Comparison of ENCODE assay signal across 1 cellular context in the genomic region with DNA sequence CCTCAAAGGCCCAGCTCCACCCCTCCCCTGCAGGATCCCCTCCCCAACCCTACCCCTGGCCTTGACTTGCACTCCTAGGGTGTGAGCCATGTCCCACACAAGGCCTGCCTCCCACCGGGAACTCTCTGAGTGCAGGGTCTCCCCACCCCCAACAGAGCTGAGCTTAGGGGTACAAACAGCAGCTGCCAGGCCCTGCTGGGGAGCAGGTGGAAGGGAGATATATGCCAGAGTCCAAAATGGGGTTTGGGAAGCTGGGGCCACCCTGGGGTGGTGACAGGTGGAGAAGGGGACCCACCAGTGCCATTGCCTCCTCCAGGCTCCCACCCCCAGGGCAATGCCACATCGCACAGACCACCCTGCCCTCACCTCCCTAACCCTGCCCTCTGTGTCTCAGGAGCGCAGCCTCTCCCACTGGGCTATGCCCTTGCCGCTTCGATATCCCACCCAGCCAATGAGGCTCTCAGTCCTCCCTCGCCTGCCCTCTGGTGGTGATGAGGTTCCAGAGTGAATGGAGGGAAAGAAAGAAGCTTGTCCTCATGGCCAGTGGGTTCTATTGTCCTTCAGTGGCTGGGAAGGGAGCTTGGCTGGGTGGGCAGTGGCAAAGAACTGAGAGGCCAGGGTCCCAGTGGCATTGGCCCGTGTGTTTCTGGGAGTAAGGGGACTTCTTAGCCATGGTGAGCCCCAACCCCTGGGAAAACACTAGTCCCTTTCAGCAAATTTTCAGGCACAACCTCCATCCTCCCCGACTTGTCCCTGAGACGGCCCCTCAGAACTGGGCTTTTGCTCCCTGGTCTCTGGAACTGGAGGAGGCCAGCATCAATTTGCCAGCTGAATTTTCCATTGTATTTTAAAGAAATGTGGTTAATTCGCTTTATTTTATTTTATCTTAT.
TF ChIP-seq lines count a peak whose summit lies in the region.

No MANE protein-coding gene starts in this region.

TF ChIP-seq in GM23338, 12 proteins besides CTCF, POLR2A, EP300 and RAD21 (continued from another document):
- TF ChIP-seq, protein P1, sequence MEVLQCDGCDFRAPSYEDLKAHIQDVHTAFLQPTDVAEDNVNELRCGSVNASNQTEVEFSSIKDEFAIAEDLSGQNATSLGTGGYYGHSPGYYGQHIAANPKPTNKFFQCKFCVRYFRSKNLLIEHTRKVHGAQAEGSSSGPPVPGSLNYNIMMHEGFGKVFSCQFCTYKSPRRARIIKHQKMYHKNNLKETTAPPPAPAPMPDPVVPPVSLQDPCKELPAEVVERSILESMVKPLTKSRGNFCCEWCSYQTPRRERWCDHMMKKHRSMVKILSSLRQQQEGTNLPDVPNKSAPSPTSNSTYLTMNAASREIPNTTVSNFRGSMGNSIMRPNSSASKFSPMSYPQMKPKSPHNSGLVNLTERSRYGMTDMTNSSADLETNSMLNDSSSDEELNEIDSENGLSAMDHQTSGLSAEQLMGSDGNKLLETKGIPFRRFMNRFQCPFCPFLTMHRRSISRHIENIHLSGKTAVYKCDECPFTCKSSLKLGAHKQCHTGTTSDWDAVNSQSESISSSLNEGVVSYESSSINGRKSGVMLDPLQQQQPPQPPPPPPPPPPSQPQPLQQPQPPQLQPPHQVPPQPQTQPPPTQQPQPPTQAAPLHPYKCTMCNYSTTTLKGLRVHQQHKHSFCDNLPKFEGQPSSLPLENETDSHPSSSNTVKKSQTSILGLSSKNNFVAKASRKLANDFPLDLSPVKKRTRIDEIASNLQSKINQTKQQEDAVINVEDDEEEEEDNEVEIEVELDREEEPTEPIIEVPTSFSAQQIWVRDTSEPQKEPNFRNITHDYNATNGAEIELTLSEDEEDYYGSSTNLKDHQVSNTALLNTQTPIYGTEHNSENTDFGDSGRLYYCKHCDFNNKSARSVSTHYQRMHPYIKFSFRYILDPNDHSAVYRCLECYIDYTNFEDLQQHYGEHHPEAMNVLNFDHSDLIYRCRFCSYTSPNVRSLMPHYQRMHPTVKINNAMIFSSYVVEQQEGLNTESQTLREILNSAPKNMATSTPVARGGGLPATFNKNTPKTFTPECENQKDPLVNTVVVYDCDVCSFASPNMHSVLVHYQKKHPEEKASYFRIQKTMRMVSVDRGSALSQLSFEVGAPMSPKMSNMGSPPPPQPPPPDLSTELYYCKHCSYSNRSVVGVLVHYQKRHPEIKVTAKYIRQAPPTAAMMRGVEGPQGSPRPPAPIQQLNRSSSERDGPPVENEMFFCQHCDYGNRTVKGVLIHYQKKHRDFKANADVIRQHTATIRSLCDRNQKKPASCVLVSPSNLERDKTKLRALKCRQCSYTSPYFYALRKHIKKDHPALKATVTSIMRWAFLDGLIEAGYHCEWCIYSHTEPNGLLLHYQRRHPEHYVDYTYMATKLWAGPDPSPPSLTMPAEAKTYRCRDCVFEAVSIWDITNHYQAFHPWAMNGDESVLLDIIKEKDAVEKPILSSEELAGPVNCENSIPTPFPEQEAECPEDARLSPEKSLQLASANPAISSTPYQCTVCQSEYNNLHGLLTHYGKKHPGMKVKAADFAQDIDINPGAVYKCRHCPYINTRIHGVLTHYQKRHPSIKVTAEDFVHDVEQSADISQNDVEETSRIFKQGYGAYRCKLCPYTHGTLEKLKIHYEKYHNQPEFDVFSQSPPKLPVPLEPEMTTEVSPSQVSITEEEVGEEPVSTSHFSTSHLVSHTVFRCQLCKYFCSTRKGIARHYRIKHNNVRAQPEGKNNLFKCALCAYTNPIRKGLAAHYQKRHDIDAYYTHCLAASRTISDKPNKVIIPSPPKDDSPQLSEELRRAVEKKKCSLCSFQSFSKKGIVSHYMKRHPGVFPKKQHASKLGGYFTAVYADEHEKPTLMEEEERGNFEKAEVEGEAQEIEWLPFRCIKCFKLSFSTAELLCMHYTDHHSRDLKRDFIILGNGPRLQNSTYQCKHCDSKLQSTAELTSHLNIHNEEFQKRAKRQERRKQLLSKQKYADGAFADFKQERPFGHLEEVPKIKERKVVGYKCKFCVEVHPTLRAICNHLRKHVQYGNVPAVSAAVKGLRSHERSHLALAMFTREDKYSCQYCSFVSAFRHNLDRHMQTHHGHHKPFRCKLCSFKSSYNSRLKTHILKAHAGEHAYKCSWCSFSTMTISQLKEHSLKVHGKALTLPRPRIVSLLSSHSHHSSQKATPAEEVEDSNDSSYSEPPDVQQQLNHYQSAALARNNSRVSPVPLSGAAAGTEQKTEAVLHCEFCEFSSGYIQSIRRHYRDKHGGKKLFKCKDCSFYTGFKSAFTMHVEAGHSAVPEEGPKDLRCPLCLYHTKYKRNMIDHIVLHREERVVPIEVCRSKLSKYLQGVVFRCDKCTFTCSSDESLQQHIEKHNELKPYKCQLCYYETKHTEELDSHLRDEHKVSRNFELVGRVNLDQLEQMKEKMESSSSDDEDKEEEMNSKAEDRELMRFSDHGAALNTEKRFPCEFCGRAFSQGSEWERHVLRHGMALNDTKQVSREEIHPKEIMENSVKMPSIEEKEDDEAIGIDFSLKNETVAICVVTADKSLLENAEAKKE (CRISPR knock-in tag; IDR thresholded peaks at IDR 0.05): no peak
- TF ChIP-seq JUNB (IDR thresholded peaks at IDR 0.05; ENCODE audit: unreplicated experiment) (no peak), EZH2phosphoT487 (IDR thresholded peaks at IDR 0.05; ENCODE audit: unreplicated experiment) (no peak), POLR2AphosphoS5 (IDR thresholded peaks at IDR 0.05; ENCODE audit: low read depth) (no peak), STAT1 (IDR thresholded peaks at IDR 0.05; ENCODE audit: unreplicated experiment) (no peak), EZH2 (IDR thresholded peaks at IDR 0.05; ENCODE audit: low read depth, unreplicated experiment) (no peak)
- TF ChIP-seq, protein P2, sequence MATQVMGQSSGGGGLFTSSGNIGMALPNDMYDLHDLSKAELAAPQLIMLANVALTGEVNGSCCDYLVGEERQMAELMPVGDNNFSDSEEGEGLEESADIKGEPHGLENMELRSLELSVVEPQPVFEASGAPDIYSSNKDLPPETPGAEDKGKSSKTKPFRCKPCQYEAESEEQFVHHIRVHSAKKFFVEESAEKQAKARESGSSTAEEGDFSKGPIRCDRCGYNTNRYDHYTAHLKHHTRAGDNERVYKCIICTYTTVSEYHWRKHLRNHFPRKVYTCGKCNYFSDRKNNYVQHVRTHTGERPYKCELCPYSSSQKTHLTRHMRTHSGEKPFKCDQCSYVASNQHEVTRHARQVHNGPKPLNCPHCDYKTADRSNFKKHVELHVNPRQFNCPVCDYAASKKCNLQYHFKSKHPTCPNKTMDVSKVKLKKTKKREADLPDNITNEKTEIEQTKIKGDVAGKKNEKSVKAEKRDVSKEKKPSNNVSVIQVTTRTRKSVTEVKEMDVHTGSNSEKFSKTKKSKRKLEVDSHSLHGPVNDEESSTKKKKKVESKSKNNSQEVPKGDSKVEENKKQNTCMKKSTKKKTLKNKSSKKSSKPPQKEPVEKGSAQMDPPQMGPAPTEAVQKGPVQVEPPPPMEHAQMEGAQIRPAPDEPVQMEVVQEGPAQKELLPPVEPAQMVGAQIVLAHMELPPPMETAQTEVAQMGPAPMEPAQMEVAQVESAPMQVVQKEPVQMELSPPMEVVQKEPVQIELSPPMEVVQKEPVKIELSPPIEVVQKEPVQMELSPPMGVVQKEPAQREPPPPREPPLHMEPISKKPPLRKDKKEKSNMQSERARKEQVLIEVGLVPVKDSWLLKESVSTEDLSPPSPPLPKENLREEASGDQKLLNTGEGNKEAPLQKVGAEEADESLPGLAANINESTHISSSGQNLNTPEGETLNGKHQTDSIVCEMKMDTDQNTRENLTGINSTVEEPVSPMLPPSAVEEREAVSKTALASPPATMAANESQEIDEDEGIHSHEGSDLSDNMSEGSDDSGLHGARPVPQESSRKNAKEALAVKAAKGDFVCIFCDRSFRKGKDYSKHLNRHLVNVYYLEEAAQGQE (IDR thresholded peaks at IDR 0.05; ENCODE audit: unreplicated experiment): no peak
- TF ChIP-seq, protein P3, sequence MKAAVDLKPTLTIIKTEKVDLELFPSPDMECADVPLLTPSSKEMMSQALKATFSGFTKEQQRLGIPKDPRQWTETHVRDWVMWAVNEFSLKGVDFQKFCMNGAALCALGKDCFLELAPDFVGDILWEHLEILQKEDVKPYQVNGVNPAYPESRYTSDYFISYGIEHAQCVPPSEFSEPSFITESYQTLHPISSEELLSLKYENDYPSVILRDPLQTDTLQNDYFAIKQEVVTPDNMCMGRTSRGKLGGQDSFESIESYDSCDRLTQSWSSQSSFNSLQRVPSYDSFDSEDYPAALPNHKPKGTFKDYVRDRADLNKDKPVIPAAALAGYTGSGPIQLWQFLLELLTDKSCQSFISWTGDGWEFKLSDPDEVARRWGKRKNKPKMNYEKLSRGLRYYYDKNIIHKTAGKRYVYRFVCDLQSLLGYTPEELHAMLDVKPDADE (IDR thresholded peaks at IDR 0.05): no peak
TF ChIP-seq in GM23338: peak in this region for 0.
